ENCODE assay signal across 15 cellular contexts in genomic region chr7:150982348-150982747, GRCh38. TPM values are rescaled to one million over a fixed set of nuclear protein-coding genes. Genes with fewer than 3 reads are reported as not detected.
DNase-seq lines count a peak whose midpoint lies in the region; ATAC-seq lines count a peak whose summit lies in the region.
"Had no signal": no experiment of that assay in that cellular context is flagged by ENCODE, and none has a peak within 500 bp of the region (broad histone marks: within the 10 kb centered on the region; RNA-seq: fewer than 3 reads in every experiment).

No MANE protein-coding gene starts in this region.

- DNase-seq in Ammon's horn (ENCODE audit: low spot score) (peak; percentile 97), amygdala (lab: John Stamatoyannopoulos, UW) (peak in 54 of 56 donors; percentile 32 to 94 (median 77)), hippocampal formation (lab: John Stamatoyannopoulos, UW) (peak; percentile 56 to 89), pons (ENCODE audit: low spot score) (peak; percentile 96), MG63 (no peak)
- no peak for DNase-seq in activated CD4-positive, alpha-beta T cell treated with anti-CD3 and anti-CD28 coated beads, Interleukin-2, amount 50 U/mL, for 48 hours
- DNase-seq: COR-L47; MM.1S; NCI-H1105; NCI-H1694; NCI-H2107; NCI-H526 treated with DMSO at 0.1 percent for 48 hours; NK-92 treated with Interleukin-12 subunit alpha and Interleukin-12 subunit beta, amount 100 ng/mL, for 24 hours had no signal

- no peaks in the 10 kb centered on the region for H3K36me3 ChIP-seq in MG63

- no peak overlapping the region for H3K4me3 ChIP-seq in MG63

- no peaks in the 10 kb centered on the region; the same call in 1 of the 2 replicates for H3K27me3 ChIP-seq in MG63

- H3K9me3 ChIP-seq in MG63, result no peaks in the 10 kb centered on the region

- ATAC-seq in HG02870 (IDR thresholded peaks at IDR 0.05; ENCODE audit: unreplicated experiment), result no peak

RNA-seq across cellular contexts. Expression of gene KCNH2, which starts 4.2 kb away (rescaled TPM):
- 0.33 TPM in 1 of 2 replicates, not detected in the other for total RNA-seq in MG63 (2014; rRNA removed; shearing (Covaris generic); ENCODE audit: low replicate concordance)

RNA-seq across cellular contexts. Expression of gene NOS3, which starts 8.5 kb away (rescaled TPM):
- 0.20 TPM in 1 of 2 replicates, not detected in the other for total RNA-seq in MG63 (2014; rRNA removed; shearing (Covaris generic); ENCODE audit: low replicate concordance)

RNA-seq across cellular contexts. Expression of gene ATG9B, which starts 41.9 kb away (rescaled TPM):
- total RNA-seq in MG63 (2014; rRNA removed; shearing (Covaris generic); ENCODE audit: low replicate concordance), result not detected in 2 replicates
- total RNA-seq: Daoy had no signal

RNA-seq across cellular contexts. Expression of gene ABCB8, which starts 45.9 kb away (rescaled TPM):
- 14.4 and 22.4 TPM in 2 replicates for total RNA-seq in MG63 (2014; rRNA removed; shearing (Covaris generic); ENCODE audit: low replicate concordance)

Comparison
In these comparisons a context has a peak if more than half of its experiments do, and no peak if none do; other contexts are left out.
1. DNase-seq: peak in Ammon's horn (single experiment), amygdala (54 of 56), hippocampal formation (2 of 2) and pons (single experiment); none in activated CD4-positive, alpha-beta T cell treated with anti-CD3 and anti-CD28 coated beads, Interleukin-2, amount 50 U/mL, for 48 hours (0 of 2) and MG63 (single experiment).